ENCODE assay signal across 1 cellular context in genomic region chr16:30786115-30786935, GRCh38.
TF ChIP-seq lines count a peak whose summit lies in the region.

No MANE protein-coding gene starts in this region.

TF ChIP-seq in HEK293, 187 proteins besides CTCF, POLR2A, EP300 and RAD21 (continued from another document and continues in another):
- TF ChIP-seq ZFP69B (tag by site-specific recombination; IDR thresholded peaks at IDR 0.05) = peak; percentile 87
- TF ChIP-seq, protein P1, sequence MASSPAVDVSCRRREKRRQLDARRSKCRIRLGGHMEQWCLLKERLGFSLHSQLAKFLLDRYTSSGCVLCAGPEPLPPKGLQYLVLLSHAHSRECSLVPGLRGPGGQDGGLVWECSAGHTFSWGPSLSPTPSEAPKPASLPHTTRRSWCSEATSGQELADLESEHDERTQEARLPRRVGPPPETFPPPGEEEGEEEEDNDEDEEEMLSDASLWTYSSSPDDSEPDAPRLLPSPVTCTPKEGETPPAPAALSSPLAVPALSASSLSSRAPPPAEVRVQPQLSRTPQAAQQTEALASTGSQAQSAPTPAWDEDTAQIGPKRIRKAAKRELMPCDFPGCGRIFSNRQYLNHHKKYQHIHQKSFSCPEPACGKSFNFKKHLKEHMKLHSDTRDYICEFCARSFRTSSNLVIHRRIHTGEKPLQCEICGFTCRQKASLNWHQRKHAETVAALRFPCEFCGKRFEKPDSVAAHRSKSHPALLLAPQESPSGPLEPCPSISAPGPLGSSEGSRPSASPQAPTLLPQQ (tag by site-specific recombination; IDR thresholded peaks at IDR 0.05) = peak; percentile 88
- TF ChIP-seq ZBTB17 (tag by site-specific recombination; IDR thresholded peaks at IDR 0.05) = peak; percentile 56
- TF ChIP-seq ZNF184 (tag by site-specific recombination; IDR thresholded peaks at IDR 0.05) = no peak
- no peak for TF ChIP-seq ZNF175 (tag by site-specific recombination; IDR thresholded peaks at IDR 0.05)
- no peak for TF ChIP-seq ZNF664 (tag by site-specific recombination; IDR thresholded peaks at IDR 0.05)
- no peak for TF ChIP-seq HOXD13 (CRISPR knock-in tag; IDR thresholded peaks at IDR 0.05; ENCODE audit: borderline replicate concordance)
- 0 out of 2 replicates have a peak, but pooled peaks have one; percentile 53 for TF ChIP-seq BCL11A (tag by site-specific recombination; IDR thresholded peaks at IDR 0.05; ENCODE audit: low read depth)
- no peak for TF ChIP-seq ZNF521 (tag by site-specific recombination; IDR thresholded peaks at IDR 0.05)
- no peak for TF ChIP-seq MZF1 (tag by site-specific recombination; IDR thresholded peaks at IDR 0.05; ENCODE audit: borderline replicate concordance)
- no peak for TF ChIP-seq ZNF133 (tag by site-specific recombination; IDR thresholded peaks at IDR 0.05)
- TF ChIP-seq ZNF654 (tag by site-specific recombination; IDR thresholded peaks at IDR 0.05; ENCODE audit: low read depth) = no peak
- TF ChIP-seq ZNF660 (tag by site-specific recombination; IDR thresholded peaks at IDR 0.05) = no peak
- TF ChIP-seq, protein P2, sequence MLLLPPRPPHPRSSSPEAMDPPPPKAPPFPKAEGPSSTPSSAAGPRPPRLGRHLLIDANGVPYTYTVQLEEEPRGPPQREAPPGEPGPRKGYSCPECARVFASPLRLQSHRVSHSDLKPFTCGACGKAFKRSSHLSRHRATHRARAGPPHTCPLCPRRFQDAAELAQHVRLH (tag by site-specific recombination; IDR thresholded peaks at IDR 0.05) = no peak
- TF ChIP-seq PBX3 (CRISPR knock-in tag; IDR thresholded peaks at IDR 0.05) = 0 out of 2 replicates have a peak, but pooled peaks have one; percentile 53
- no peak for TF ChIP-seq ZNF423 (tag by site-specific recombination; IDR thresholded peaks at IDR 0.05)
- TF ChIP-seq ZXDB (tag by site-specific recombination; IDR thresholded peaks at IDR 0.05) = peak; percentile 29
- peak; percentile 89 for TF ChIP-seq ZNF600 (tag by site-specific recombination; IDR thresholded peaks at IDR 0.05)
- TF ChIP-seq ZNF658 (tag by site-specific recombination; IDR thresholded peaks at IDR 0.05) = no peak
- TF ChIP-seq ZNF785 (tag by site-specific recombination; IDR thresholded peaks at IDR 0.05) = no peak
- TF ChIP-seq, protein P3, sequence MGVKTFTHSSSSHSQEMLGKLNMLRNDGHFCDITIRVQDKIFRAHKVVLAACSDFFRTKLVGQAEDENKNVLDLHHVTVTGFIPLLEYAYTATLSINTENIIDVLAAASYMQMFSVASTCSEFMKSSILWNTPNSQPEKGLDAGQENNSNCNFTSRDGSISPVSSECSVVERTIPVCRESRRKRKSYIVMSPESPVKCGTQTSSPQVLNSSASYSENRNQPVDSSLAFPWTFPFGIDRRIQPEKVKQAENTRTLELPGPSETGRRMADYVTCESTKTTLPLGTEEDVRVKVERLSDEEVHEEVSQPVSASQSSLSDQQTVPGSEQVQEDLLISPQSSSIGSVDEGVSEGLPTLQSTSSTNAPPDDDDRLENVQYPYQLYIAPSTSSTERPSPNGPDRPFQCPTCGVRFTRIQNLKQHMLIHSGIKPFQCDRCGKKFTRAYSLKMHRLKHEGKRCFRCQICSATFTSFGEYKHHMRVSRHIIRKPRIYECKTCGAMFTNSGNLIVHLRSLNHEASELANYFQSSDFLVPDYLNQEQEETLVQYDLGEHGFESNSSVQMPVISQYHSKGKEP (tag by site-specific recombination; IDR thresholded peaks at IDR 0.05) = no peak
- peak; percentile 56 for TF ChIP-seq ZNF366 (tag by site-specific recombination; conservative IDR thresholded peaks at IDR 0.05)
- TF ChIP-seq ZEB2 (tag by site-specific recombination; IDR thresholded peaks at IDR 0.05) = 0 out of 2 replicates have a peak, but pooled peaks have one; percentile 21
- peak; percentile 55 for TF ChIP-seq SP2 (tag by site-specific recombination; IDR thresholded peaks at IDR 0.05)
- no peak for TF ChIP-seq OSR2 (tag by site-specific recombination; IDR thresholded peaks at IDR 0.05)
- no peak for TF ChIP-seq ZNF549 (tag by site-specific recombination; IDR thresholded peaks at IDR 0.05)
- TF ChIP-seq ZNF426 (tag by site-specific recombination; IDR thresholded peaks at IDR 0.05) = no peak
- TF ChIP-seq HOXC10 (CRISPR knock-in tag; IDR thresholded peaks at IDR 0.05) = no peak
- TF ChIP-seq, protein P4, sequence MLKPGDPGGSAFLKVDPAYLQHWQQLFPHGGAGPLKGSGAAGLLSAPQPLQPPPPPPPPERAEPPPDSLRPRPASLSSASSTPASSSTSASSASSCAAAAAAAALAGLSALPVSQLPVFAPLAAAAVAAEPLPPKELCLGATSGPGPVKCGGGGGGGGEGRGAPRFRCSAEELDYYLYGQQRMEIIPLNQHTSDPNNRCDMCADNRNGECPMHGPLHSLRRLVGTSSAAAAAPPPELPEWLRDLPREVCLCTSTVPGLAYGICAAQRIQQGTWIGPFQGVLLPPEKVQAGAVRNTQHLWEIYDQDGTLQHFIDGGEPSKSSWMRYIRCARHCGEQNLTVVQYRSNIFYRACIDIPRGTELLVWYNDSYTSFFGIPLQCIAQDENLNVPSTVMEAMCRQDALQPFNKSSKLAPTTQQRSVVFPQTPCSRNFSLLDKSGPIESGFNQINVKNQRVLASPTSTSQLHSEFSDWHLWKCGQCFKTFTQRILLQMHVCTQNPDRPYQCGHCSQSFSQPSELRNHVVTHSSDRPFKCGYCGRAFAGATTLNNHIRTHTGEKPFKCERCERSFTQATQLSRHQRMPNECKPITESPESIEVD (tag by site-specific recombination; IDR thresholded peaks at IDR 0.05) = no peak
- TF ChIP-seq BCL6B (tag by site-specific recombination; IDR thresholded peaks at IDR 0.05) = no peak
- TF ChIP-seq KLF8 (tag by site-specific recombination; IDR thresholded peaks at IDR 0.05) = peak; percentile 41; the same call in 1 of the 2 replicates
- TF ChIP-seq ZNF670 (tag by site-specific recombination; IDR thresholded peaks at IDR 0.05; ENCODE audit: low read depth) = no peak
- no peak for TF ChIP-seq ZNF571 (tag by site-specific recombination; IDR thresholded peaks at IDR 0.05)
- TF ChIP-seq ZIC2 (tag by site-specific recombination; IDR thresholded peaks at IDR 0.05) = peak; percentile 41
- TF ChIP-seq ZNF830 (tag by site-specific recombination; IDR thresholded peaks at IDR 0.05; ENCODE audit: low read depth) = no peak
- TF ChIP-seq, protein P5, sequence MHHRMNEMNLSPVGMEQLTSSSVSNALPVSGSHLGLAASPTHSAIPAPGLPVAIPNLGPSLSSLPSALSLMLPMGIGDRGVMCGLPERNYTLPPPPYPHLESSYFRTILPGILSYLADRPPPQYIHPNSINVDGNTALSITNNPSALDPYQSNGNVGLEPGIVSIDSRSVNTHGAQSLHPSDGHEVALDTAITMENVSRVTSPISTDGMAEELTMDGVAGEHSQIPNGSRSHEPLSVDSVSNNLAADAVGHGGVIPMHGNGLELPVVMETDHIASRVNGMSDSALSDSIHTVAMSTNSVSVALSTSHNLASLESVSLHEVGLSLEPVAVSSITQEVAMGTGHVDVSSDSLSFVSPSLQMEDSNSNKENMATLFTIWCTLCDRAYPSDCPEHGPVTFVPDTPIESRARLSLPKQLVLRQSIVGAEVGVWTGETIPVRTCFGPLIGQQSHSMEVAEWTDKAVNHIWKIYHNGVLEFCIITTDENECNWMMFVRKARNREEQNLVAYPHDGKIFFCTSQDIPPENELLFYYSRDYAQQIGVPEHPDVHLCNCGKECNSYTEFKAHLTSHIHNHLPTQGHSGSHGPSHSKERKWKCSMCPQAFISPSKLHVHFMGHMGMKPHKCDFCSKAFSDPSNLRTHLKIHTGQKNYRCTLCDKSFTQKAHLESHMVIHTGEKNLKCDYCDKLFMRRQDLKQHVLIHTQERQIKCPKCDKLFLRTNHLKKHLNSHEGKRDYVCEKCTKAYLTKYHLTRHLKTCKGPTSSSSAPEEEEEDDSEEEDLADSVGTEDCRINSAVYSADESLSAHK (tag by site-specific recombination; IDR thresholded peaks at IDR 0.05) = 0 out of 2 replicates have a peak, but pooled peaks have one; percentile 18
- TF ChIP-seq YY1 (tag by site-specific recombination; IDR thresholded peaks at IDR 0.05) = peak; percentile 54
- TF ChIP-seq, protein P6, sequence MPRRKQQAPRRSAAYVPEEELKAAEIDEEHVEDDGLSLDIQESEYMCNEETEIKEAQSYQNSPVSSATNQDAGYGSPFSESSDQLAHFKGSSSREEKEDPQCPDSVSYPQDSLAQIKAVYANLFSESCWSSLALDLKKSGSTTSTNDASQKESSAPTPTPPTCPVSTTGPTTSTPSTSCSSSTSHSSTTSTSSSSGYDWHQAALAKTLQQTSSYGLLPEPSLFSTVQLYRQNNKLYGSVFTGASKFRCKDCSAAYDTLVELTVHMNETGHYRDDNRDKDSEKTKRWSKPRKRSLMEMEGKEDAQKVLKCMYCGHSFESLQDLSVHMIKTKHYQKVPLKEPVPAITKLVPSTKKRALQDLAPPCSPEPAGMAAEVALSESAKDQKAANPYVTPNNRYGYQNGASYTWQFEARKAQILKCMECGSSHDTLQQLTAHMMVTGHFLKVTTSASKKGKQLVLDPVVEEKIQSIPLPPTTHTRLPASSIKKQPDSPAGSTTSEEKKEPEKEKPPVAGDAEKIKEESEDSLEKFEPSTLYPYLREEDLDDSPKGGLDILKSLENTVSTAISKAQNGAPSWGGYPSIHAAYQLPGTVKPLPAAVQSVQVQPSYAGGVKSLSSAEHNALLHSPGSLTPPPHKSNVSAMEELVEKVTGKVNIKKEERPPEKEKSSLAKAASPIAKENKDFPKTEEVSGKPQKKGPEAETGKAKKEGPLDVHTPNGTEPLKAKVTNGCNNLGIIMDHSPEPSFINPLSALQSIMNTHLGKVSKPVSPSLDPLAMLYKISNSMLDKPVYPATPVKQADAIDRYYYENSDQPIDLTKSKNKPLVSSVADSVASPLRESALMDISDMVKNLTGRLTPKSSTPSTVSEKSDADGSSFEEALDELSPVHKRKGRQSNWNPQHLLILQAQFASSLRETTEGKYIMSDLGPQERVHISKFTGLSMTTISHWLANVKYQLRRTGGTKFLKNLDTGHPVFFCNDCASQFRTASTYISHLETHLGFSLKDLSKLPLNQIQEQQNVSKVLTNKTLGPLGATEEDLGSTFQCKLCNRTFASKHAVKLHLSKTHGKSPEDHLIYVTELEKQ (tag by site-specific recombination; IDR thresholded peaks at IDR 0.05; ENCODE audit: borderline replicate concordance) = no peak
- no peak for TF ChIP-seq ZNF561 (tag by site-specific recombination; IDR thresholded peaks at IDR 0.05; ENCODE audit: borderline replicate concordance)
- no peak for TF ChIP-seq PRDM2 (tag by site-specific recombination; IDR thresholded peaks at IDR 0.05; ENCODE audit: borderline replicate concordance)
- no peak for TF ChIP-seq BCL11B (tag by site-specific recombination; IDR thresholded peaks at IDR 0.05; ENCODE audit: low read depth)
- peak; percentile 53 for TF ChIP-seq GLIS1 (tag by site-specific recombination; IDR thresholded peaks at IDR 0.05)
